25 cellular contexts compared by ENCODE assay signal in genomic region chr2:99765919-99766318, GRCh38.
A peak's percentile ranks its signal among the peaks of the same experiment; 100 is the strongest.
DNase-seq lines count a peak whose midpoint lies in the region; ATAC-seq, FAIRE-seq and TF ChIP-seq lines count a peak whose summit lies in the region.
"Had no signal": no experiment of that assay in that cellular context is flagged by ENCODE, and none has a peak within 500 bp of the region (broad histone marks: within the 10 kb centered on the region; RNA-seq: fewer than 3 reads in every experiment).

No MANE protein-coding gene starts in this region.

- peaks cover 11% of the 10 kb centered on the region for H3K27me3 Mint-ChIP-seq in Caco-2 (ENCODE audit: insufficient read depth, unreplicated experiment)
- H3K27me3 Mint-ChIP-seq: CD4-positive, alpha-beta T cell had no signal

- no peak overlapping the region for H3K4me2 ChIP-seq in mammary epithelial cell (ENCODE audit: insufficient read depth, low read depth, low read length)
- H3K4me2 ChIP-seq: A549, PC-9 had no signal

- H3K4me3 ChIP-seq in Caco-2 (ENCODE audit: low read depth, low read length): no peak overlapping the region
- no peak overlapping the region for H3K4me3 ChIP-seq in mammary epithelial cell (replicated peaks in 1 of 3; ENCODE audit: insufficient read depth in 1 of 3, low read depth in 2 of 3, low read length in 3 of 3)
- H3K4me3 ChIP-seq in kidney (ENCODE audit: low read length in 2 of 2): no peak overlapping the region
- H3K4me3 ChIP-seq: A549; BLaER1 treated with 17β-estradiol and CSF1 and Interleukin-3, amounts not matched to agents 10 nM and 100 nM; PC-9 had no signal

- peaks cover 6% of the 10 kb centered on the region for H3K9me3 Mint-ChIP-seq in Caco-2 (ENCODE audit: unreplicated experiment)

- H3K36me3 Mint-ChIP-seq in Caco-2 (ENCODE audit: insufficient read depth, unreplicated experiment): no peaks in the 10 kb centered on the region

- TF ChIP-seq POLR2A in GM12891 (IDR thresholded peaks at IDR 0.05; ENCODE audit: low read depth, low read length): no peak

- no peaks in the 10 kb centered on the region for H3K79me2 ChIP-seq in mammary epithelial cell (ENCODE audit: insufficient read depth, low read length)

- H3K4me1 ChIP-seq in Caco-2 (no peaks in the 10 kb centered on the region), mammary epithelial cell (ENCODE audit: insufficient read depth, low read length) (peaks cover 4% of the 10 kb centered on the region), kidney (ENCODE audit: control insufficient read depth in 1 of 2, insufficient read depth in 1 of 2, low read depth in 1 of 2, low read length in 2 of 2) (no peaks in the 10 kb centered on the region)
- H3K4me1 ChIP-seq: A549 had no signal

- H4K20me1 ChIP-seq in mammary epithelial cell (ENCODE audit: insufficient read depth, low read length): no peaks in the 10 kb centered on the region
- H4K20me1 ChIP-seq: BLaER1 treated with 17β-estradiol and CSF1 and Interleukin-3, amounts not matched to agents 10 nM and 100 nM had no signal

- POLR2A ChIA-PET in Caco-2 (lab: Charles Lee): no interaction called here

- no peak overlapping the region for H2AFZ ChIP-seq in mammary epithelial cell (ENCODE audit: low read depth, low read length)
- H2AFZ ChIP-seq: PC-9 had no signal

- BruUV-seq in Caco-2 (replicated peaks; lab: Mats Ljungman, UMichigan): no TSS peak
- no TSS peak for BruUV-seq in mammary epithelial cell (replicated peaks; lab: Mats Ljungman, UMichigan)

- in situ Hi-C loops in mammary epithelial cell (cut with MboI; ENCODE audit: low sequenced_read_pairs in 2 of 2): no loop called here

- dilution Hi-C loops in mammary epithelial cell (cut with HindIII; ENCODE audit: low sequenced_read_pairs): no loop called here

- no peak overlapping the region for H3K4me3 Mint-ChIP-seq in Caco-2 (ENCODE audit: unreplicated experiment)
- H3K4me3 Mint-ChIP-seq: CD4-positive, alpha-beta T cell had no signal

- no peaks in the 10 kb centered on the region for H3K4me1 Mint-ChIP-seq in Caco-2 (ENCODE audit: low read depth, unreplicated experiment)

- H3K9me3 ChIP-seq in Caco-2 (no peaks in the 10 kb centered on the region), mammary epithelial cell (replicated peaks; ENCODE audit: insufficient read depth, low read length) (no peaks in the 10 kb centered on the region), kidney (ENCODE audit: control insufficient read depth in 1 of 2, low read length in 2 of 2) (no peaks in the 10 kb centered on the region)
- H3K9me3 ChIP-seq: A549 had no signal

- peak; percentile 6 to 50 for DNase-seq in Caco-2
- peak; percentile 5 for DNase-seq in NCI-H146 treated with DMSO at 0.1 percent for 48 hours (lab: John Stamatoyannopoulos, UW; ENCODE audit: unreplicated experiment)
- peak; percentile 27 for DNase-seq in mammary epithelial cell
- DNase-seq in left lobe of liver (ENCODE audit: low spot score): no peak
- no peak for DNase-seq in GM12891 (ENCODE audit: insufficient read length, low spot score)
- DNase-seq in kidney: no peak
- no peak for DNase-seq in MV-4-11 (lab: John Stamatoyannopoulos, UW)
- no peak for DNase-seq in D721Med (ENCODE audit: insufficient read length, low spot score)
- DNase-seq: AML-193; CD4-positive, alpha-beta T cell; DMS79 treated with DMSO at 0.1 percent for 48 hours; GF-D8; H7; KG1; MM.1S; NCI-H1092; NCI-H1417 treated with DMSO at 0.1 percent for 48 hours; NCI-H187 treated with DMSO at 0.1 percent for 48 hours; NCI-H524; NCI-H748 treated with DMSO at 0.1 percent for 48 hours; NK-92 treated with Interleukin-12 subunit alpha and Interleukin-12 subunit beta, amount 100 ng/mL, for 24 hours; PC-9; SHP77 treated with DMSO at 0.1 percent for 48 hours had no signal

- intact Hi-C loops in Caco-2 (cut with micrococcal nuclease; ENCODE audit: unreplicated experiment) (no loop called here), mammary epithelial cell (cut with micrococcal nuclease) (no loop called here), kidney (cut with DNase I) (no loop called here)

- H3K27me3 ChIP-seq in Caco-2 (replicated peaks; ENCODE audit: control insufficient read depth, insufficient read depth, low read length) (no peaks in the 10 kb centered on the region), mammary epithelial cell (ENCODE audit: insufficient read depth, low read length) (no peaks in the 10 kb centered on the region)
- H3K27me3 ChIP-seq: BLaER1 treated with 17β-estradiol and CSF1 and Interleukin-3, amounts not matched to agents 10 nM and 100 nM had no signal

- no peak for TF ChIP-seq CTCF in Caco-2 (IDR thresholded peaks at IDR 0.05; ENCODE audit: insufficient read depth in 1 of 2, low read depth in 1 of 2, low read length in 1 of 2, severe bottlenecking in 1 of 2, unreplicated experiment in 1 of 2)
- no peak for TF ChIP-seq CTCF in mammary epithelial cell (conservative IDR thresholded peaks at IDR 0.05 in 1 of 2, IDR thresholded peaks at IDR 0.05 in 1 of 2; ENCODE audit: extremely low read depth in 1 of 2, insufficient read depth in 1 of 2, low read depth in 1 of 2, low read length in 2 of 2)
- no peak for TF ChIP-seq CTCF in kidney (IDR thresholded peaks at IDR 0.05; ENCODE audit: borderline replicate concordance, extremely low read depth, insufficient read depth)
- TF ChIP-seq CTCF in D721Med (IDR thresholded peaks at IDR 0.05; ENCODE audit: insufficient read depth, missing control alignments): no peak

- 3% methylated on average over 3 of the region's 3 CpGs for WGBS in mammary epithelial cell (ENCODE audit: low coverage, missing lambda C conversion rate)

- CTCF ChIA-PET in Caco-2 (lab: Charles Lee): no interaction called here
- CTCF ChIA-PET in mammary epithelial cell (lab: Charles Lee; ENCODE audit: low non-redundant PET): no interaction called here

- H3K27ac ChIP-seq in mammary epithelial cell (ENCODE audit: insufficient read depth, low read depth, low read length) (no peak overlapping the region), kidney (ENCODE audit: low read depth in 2 of 2, low read length in 2 of 2) (no peak overlapping the region)
- H3K27ac ChIP-seq: A549; BLaER1 treated with 17β-estradiol and CSF1 and Interleukin-3, amounts not matched to agents 10 nM and 100 nM; PC-9 had no signal

- no peaks in the 10 kb centered on the region for H3K36me3 ChIP-seq in Caco-2 (ENCODE audit: control insufficient read depth, insufficient read depth, low read length)
- no peaks in the 10 kb centered on the region for H3K36me3 ChIP-seq in mammary epithelial cell (ENCODE audit: insufficient read depth, low read length)
- no peaks in the 10 kb centered on the region for H3K36me3 ChIP-seq in kidney (ENCODE audit: control insufficient read depth in 1 of 2, insufficient read depth in 2 of 2, low read length in 2 of 2)

- no peak overlapping the region for H3K9ac ChIP-seq in mammary epithelial cell (ENCODE audit: insufficient read depth, low read length)
- no peak overlapping the region for H3K9ac ChIP-seq in kidney (ENCODE audit: low read length in 2 of 2)
- H3K9ac ChIP-seq: BLaER1 treated with 17β-estradiol and CSF1 and Interleukin-3, amounts not matched to agents 10 nM and 100 nM had no signal

- ATAC-seq in left lobe of liver: peak; percentile 26
- ATAC-seq: A549 had no signal

- H3K27ac Mint-ChIP-seq in Caco-2 (ENCODE audit: unreplicated experiment): no peak overlapping the region
- H3K27ac Mint-ChIP-seq: CD4-positive, alpha-beta T cell had no signal

- FAIRE-seq in GM12891 (lab: Jason Lieb, UNC) (no peak), kidney (lab: Jason Lieb, UNC) (no peak), D721Med (lab: Jason Lieb, UNC) (no peak)
- FAIRE-seq: A549 had no signal

TF ChIP-seq in GM12891, 5 proteins besides CTCF, POLR2A, EP300 and RAD21:
- no peak for TF ChIP-seq POU2F2 (IDR thresholded peaks at IDR 0.05; ENCODE audit: low read depth, low read length)
- no peak for TF ChIP-seq POLR2AphosphoS5 (IDR thresholded peaks at IDR 0.05; ENCODE audit: low read depth, low read length)
- no peak for TF ChIP-seq TAF1 (IDR thresholded peaks at IDR 0.05; ENCODE audit: low read depth, low read length)
- TF ChIP-seq PAX5 (IDR thresholded peaks at IDR 0.05; ENCODE audit: insufficient read depth, low read length, severe bottlenecking): no peak
- no peak for TF ChIP-seq SPI1 (IDR thresholded peaks at IDR 0.05; ENCODE audit: low read depth, low read length)

Comparison
In these comparisons a context has a peak if more than half of its experiments do, and no peak if none do; other contexts are left out.
1. DNase-seq: peak in Caco-2 (2 of 2), NCI-H146 treated with DMSO at 0.1 percent for 48 hours (single experiment) and mammary epithelial cell (single experiment); none in left lobe of liver (single experiment), GM12891 (single experiment), kidney (single experiment), MV-4-11 (single experiment) and D721Med (single experiment).